In the genomic region with DNA sequence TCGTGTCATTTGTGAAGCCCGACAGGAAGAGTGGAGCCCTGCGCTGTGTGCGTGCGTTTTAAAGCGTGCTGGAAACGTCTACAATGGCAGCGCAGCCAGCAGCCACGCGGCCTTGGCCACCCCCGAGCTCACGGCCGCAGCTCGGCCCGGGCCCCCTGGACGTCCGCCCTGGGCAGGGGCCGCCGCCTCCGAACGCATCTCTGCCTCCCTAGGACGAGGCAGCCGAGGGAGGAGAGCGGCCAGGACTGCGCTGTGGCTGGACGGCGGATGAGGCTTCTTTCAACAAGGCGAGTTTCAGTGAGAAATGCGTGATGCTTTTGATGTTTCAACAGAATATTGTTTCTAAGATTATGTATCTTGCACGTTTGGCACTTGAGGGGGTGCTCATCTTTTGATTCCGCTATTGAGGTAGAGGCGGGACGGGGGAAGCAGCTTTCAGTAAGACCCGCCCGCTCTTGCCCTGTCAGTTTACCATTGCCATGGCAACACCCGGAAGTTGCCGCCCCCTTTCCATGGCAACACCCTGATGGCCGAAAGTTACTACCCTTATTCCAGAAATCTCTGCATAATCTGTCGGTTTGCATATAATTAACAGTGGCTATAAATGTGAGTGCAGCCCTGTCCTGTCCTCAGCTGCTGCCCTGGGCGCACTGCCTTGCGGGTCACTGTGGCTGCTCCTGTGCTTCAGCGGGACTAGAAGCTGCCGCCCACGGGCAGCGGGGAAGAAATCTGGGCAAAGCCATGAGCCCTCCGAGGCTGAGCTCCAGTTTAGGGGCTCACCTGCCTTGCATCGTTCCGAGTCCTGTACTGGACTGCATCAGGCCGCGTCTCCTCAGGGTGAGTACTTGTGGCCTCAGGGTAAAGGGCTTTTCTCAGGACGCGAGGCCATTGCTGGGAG, we compare ENCODE assay signal across 8 cellular contexts.
A peak's percentile ranks its signal among the peaks of the same experiment; 100 is the strongest.
DNase-seq lines count a peak whose midpoint lies in the region; ATAC-seq and TF ChIP-seq lines count a peak whose summit lies in the region.

No MANE protein-coding gene starts in this region.

- in situ Hi-C loops in GM13977 (cut with MboI; ENCODE audit: low pct_unique_long_range_greater_than_20kb, low sequenced_read_pairs, unreplicated experiment): no loop called here

- DNase-seq in GM13977 (ENCODE audit: low spot score): peak; percentile 83
- peak; percentile 64 to 68 for DNase-seq in NCI-H187 (lab: John Stamatoyannopoulos, UW)
- peak; percentile 57 for DNase-seq in activated CD4-positive, alpha-beta T cell treated with anti-CD3 and anti-CD28 coated beads for 1 hour
- peak; percentile 83 for DNase-seq in choroid plexus epithelial cell (ENCODE audit: low read depth)
- DNase-seq in left kidney (ENCODE audit: low read depth, low spot score): peak; percentile 95
- DNase-seq in stimulated activated CD4-positive, alpha-beta T cell treated with anti-CD3 and anti-CD28 coated beads, Interleukin-1b, Interleukin-23, amount 100 ng/mL, for 48 hours: peak; percentile 78
- DNase-seq in GOT3 (lab: John Stamatoyannopoulos, UW): no peak

- ATAC-seq in HG02759 (IDR thresholded peaks at IDR 0.05; ENCODE audit: unreplicated experiment): peak; percentile 89

- H3K4me3 ChIP-seq in choroid plexus epithelial cell (ENCODE audit: low read depth, low read length): peak overlapping the region; percentile 64

- TF ChIP-seq CTCF in GM13977 (IDR thresholded peaks at IDR 0.05; ENCODE audit: extremely low read depth, insufficient read depth, missing control alignments) (no peak), choroid plexus epithelial cell (conservative IDR thresholded peaks at IDR 0.05; ENCODE audit: low read depth, low read length) (no peak)
